Comparison of ENCODE assay signal across 8 cellular contexts in genomic region chr3:128619146-128619890, GRCh38. TPM values are rescaled to one million over a fixed set of nuclear protein-coding genes. Genes with fewer than 3 reads are reported as not detected.
DNase-seq lines count a peak whose midpoint lies in the region; TF ChIP-seq lines count a peak whose summit lies in the region.
"Had no signal": no experiment of that assay in that cellular context is flagged by ENCODE, and none has a peak within 500 bp of the region (broad histone marks: within the 10 kb centered on the region; RNA-seq: fewer than 3 reads in every experiment).

No MANE protein-coding gene starts in this region.

- 83% methylated on average over 7 of the region's 7 CpGs for WGBS in smooth muscle cell (ENCODE audit: low lambda C conversion rate)

- TF ChIP-seq CTCF in HFF-Myc (IDR thresholded peaks at IDR 0.05; ENCODE audit: low read depth, low read length, missing control alignments) (no peak), epithelial cell of esophagus (IDR thresholded peaks at IDR 0.05; ENCODE audit: insufficient read depth, low read depth, low read length, missing control alignments) (no peak), smooth muscle cell (IDR thresholded peaks at IDR 0.05; ENCODE audit: borderline replicate concordance, insufficient read depth, poor library complexity, severe bottlenecking) (no peak), tibial artery (IDR thresholded peaks at IDR 0.05) (no peak)

- no peaks in the 10 kb centered on the region for H3K27me3 ChIP-seq in smooth muscle cell (ENCODE audit: low read depth)
- H3K27me3 ChIP-seq in tibial artery = no peaks in the 10 kb centered on the region

- no peaks in the 10 kb centered on the region for H3K9me3 ChIP-seq in smooth muscle cell (replicated peaks; ENCODE audit: low read depth)
- no peaks in the 10 kb centered on the region for H3K9me3 ChIP-seq in tibial artery

- H3K4me2 ChIP-seq in smooth muscle cell = no peak overlapping the region

- peaks cover 56% of the 10 kb centered on the region for H4K20me1 ChIP-seq in smooth muscle cell (ENCODE audit: low read depth)

- DNase-seq in HFF-Myc (ENCODE audit: extremely low read depth, low read depth) = peak; percentile 31
- peak; percentile 35 for DNase-seq in SK-MEL-5 (ENCODE audit: low read depth, low spot score)
- peak; percentile 90 for DNase-seq in epithelial cell of esophagus (ENCODE audit: low read depth)
- no peak for DNase-seq in smooth muscle cell (lab: John Stamatoyannopoulos, UW; ENCODE audit: unreplicated experiment)
- DNase-seq in tibial artery = no peak
- no peak for DNase-seq in cerebellum (ENCODE audit: low spot score)
- no peak for DNase-seq in DMS53 treated with DMSO at 0.1 percent for 48 hours (lab: John Stamatoyannopoulos, UW; ENCODE audit: unreplicated experiment)
- DNase-seq: hippocampal formation had no signal

- H3K79me2 ChIP-seq in smooth muscle cell (ENCODE audit: low read depth) = peaks cover 12% of the 10 kb centered on the region

- peaks cover 26% of the 10 kb centered on the region for H3F3A ChIP-seq in smooth muscle cell (ENCODE audit: low read depth)

- in situ Hi-C loops in SK-MEL-5 (cut with HindIII; ENCODE audit: low pct_unique_long_range_greater_than_20kb, low sequenced_read_pairs) = no loop called here

- H2AFZ ChIP-seq in smooth muscle cell (ENCODE audit: low read depth) = no peak overlapping the region

- intact Hi-C loops in tibial artery (cut with DNase I; ENCODE audit: low total_unique reads) = loop anchor here (5.0 to 10.0 kb wide), 2 partner anchors 178 to 255 kb away; partner anchors contain the start of gene ACAD9

- H3K9ac ChIP-seq in smooth muscle cell (ENCODE audit: low read depth) = no peak overlapping the region

- no peaks in the 10 kb centered on the region for H3K4me1 ChIP-seq in smooth muscle cell (ENCODE audit: low read depth)
- peaks cover 0 to 29% (median 17%) of the 10 kb centered on the region in 4 donors for H3K4me1 ChIP-seq in tibial artery

- peak overlapping the region; percentile 73 for H3K27ac ChIP-seq in smooth muscle cell (ENCODE audit: low read depth)
- no peak overlapping the region for H3K27ac ChIP-seq in tibial artery

- H3K4me3 ChIP-seq in HFF-Myc (replicated peaks; ENCODE audit: low read depth, low read length) (no peak overlapping the region), epithelial cell of esophagus (ENCODE audit: low read length) (no peak overlapping the region), smooth muscle cell (no peak overlapping the region), tibial artery (no peak overlapping the region)

- H3K36me3 ChIP-seq in smooth muscle cell (ENCODE audit: low read depth) = peaks cover 6% of the 10 kb centered on the region
- peaks cover 7 to 51% (median 48%) of the 10 kb centered on the region in 3 donors for H3K36me3 ChIP-seq in tibial artery

RNA-seq across cellular contexts. Expression of gene RPN1, which starts 31.3 kb away (rescaled TPM):
- 570 and 632 TPM in 2 replicates for total RNA-seq in SK-MEL-5 (2014; rRNA removed; shearing (Covaris generic))
- polyA plus RNA-seq in SK-MEL-5 (2015; cell fraction: cytosol; rRNA removed) = 397 and 444 TPM in 2 replicates
- polyA plus RNA-seq in SK-MEL-5 (2015; cell fraction: nucleus; rRNA removed) = 47.7 and 59.8 TPM in 2 replicates
- total RNA-seq in smooth muscle cell (420 and 505 TPM in 2 replicates), cerebellum (146 TPM)
- polyA plus RNA-seq in smooth muscle cell = 431 and 520 TPM in 2 replicates

Comparison
In these comparisons a context has a peak if more than half of its experiments do, and no peak if none do; other contexts are left out.
1. DNase-seq: peak in HFF-Myc (single experiment), SK-MEL-5 (single experiment) and epithelial cell of esophagus (single experiment); none in smooth muscle cell (single experiment), tibial artery (0 of 2), cerebellum (single experiment) and DMS53 treated with DMSO at 0.1 percent for 48 hours (single experiment).